1 cellular context compared by ENCODE assay signal in the genomic region with DNA sequence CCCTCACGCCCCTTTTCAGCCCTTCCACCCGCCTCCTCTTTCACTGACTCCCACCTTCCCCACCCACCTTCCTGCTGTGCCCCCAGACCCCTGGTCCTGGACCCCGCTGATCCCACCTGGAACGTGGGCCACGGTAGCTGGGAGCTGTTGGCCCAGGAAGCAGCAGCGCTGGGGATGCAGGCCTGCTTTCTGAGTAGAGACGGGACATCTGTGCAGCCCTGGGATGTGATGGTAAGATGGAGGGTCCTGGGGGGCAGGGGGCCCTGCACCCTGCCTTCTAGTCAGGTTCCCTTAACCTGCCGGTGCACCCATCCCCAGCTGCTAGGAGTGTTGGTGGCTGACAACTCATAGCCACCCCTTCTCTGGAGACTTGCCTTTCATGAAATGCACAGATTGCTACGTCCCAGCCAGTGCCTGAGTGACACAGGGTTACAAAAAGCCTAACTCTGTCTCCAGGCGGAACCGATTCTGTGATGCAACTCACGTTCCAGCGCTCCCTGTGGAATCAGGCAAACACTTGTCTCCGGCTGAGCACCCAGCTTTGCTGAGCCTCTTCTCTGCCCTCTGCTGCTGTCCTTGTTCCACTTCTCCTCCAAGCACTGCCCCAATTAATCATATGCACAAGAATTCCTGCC.
TF ChIP-seq lines count a peak whose summit lies in the region.

No MANE protein-coding gene starts in this region.

TF ChIP-seq in H1, 55 proteins besides CTCF, POLR2A, EP300 and RAD21 (continued from another document):
- TF ChIP-seq CBX5 (IDR thresholded peaks at IDR 0.05; ENCODE audit: low read depth, low read length), result no peak
- no peak for TF ChIP-seq MAX (IDR thresholded peaks at IDR 0.05)
- TF ChIP-seq GABPA (IDR thresholded peaks at IDR 0.05; ENCODE audit: borderline replicate concordance, insufficient read depth, low read length), result no peak
- TF ChIP-seq CEBPB (IDR thresholded peaks at IDR 0.05; ENCODE audit: low read depth, low read length), result no peak
TF ChIP-seq in H1: peak in this region for 0.
